In the genomic region with DNA sequence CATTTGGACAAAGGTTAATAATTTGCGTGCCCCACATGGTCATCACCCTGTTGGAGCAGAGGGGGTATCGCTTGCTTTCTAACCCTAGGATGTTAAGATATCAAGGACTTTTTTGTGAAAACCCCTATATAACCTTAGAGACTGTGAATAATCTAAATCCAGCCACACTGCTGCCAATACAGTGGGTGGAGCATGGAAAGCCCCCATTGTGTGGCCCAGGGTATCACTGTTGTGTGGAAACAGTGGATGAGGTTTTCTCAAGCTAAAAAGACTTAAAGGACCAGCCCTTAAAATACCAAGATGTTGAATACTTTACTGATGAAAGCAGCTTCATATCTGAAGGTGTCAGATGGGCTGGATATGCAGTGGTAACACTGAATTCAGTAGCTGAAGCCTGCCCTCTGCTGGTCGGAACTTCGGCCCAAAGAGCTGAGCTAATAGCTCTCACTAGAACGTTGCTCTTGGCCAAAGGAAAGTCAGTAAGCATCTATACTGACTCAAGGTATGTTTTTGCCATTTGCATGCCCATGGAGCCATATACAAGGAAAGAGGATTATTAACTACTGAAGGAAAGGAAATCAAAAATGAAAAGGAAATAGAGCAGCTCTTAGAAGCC, we compare ENCODE assay signal across 8 cellular contexts.
DNase-seq lines count a peak whose midpoint lies in the region; ATAC-seq lines count a peak whose summit lies in the region.

No MANE protein-coding gene starts in this region.

- in situ Hi-C loops in G401 (cut with HindIII; ENCODE audit: low sequenced_read_pairs), result no loop called here

- ATAC-seq in activated CD4-positive, CD25-positive, alpha-beta regulatory T cell treated with anti-CD3 and anti-CD28 coated beads, Interleukin-2, amount 50 U/mL, for 24 hours, result no peak
- ATAC-seq in HG03045 (IDR thresholded peaks at IDR 0.05; ENCODE audit: unreplicated experiment), result no peak

- DNase-seq in G401 (ENCODE audit: low spot score) (peak; percentile 46), H4 (ENCODE audit: low spot score) (peak; percentile 77), NCI-H2171 (lab: John Stamatoyannopoulos, UW) (peak; percentile 8), amniotic epithelial cell (ENCODE audit: low read depth) (peak; percentile 81), iPS DF 4.7 (ENCODE audit: extremely low read depth, low spot score) (peak; percentile 44)
- peak; percentile 6 for DNase-seq in stimulated activated CD4-positive, alpha-beta T cell treated with anti-CD3 and anti-CD28 coated beads, Interleukin-4, amount 100 ng/mL, for 24 hours

Comparison
In these comparisons a context has a peak if more than half of its experiments do, and no peak if none do; other contexts are left out.
1. DNase-seq: peak in every context shown above with its lines; median percentile 81 in amniotic epithelial cell; 77 in H4; 46 in G401; 44 in iPS DF 4.7; 8 in NCI-H2171; 6 in stimulated activated CD4-positive, alpha-beta T cell treated with anti-CD3 and anti-CD28 coated beads, Interleukin-4, amount 100 ng/mL, for 24 hours.